8 cellular contexts compared by ENCODE assay signal in the genomic region with DNA sequence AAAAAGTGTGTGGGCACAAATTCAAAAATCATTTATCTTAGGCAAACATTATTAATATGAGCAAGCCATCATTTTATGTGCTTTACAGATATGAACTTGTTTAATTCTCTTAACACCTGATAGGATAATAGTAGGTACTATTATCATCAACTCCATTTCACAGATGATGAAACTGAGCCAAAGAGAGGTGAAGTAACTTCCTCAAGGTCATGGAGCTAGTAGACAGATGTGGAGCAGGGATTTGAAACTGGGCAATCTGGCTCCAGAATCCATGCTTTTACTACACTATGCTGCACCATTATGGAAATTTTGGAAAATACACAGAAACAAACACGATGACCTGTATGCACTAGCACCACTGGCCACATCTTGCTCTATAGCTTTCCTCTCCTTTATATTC. TPM values are rescaled to one million over a fixed set of nuclear protein-coding genes. Genes with fewer than 3 reads are reported as not detected.
DNase-seq lines count a peak whose midpoint lies in the region; ATAC-seq, FAIRE-seq and TF ChIP-seq lines count a peak whose summit lies in the region.

No MANE protein-coding gene starts in this region.

- intact Hi-C loops in lower lobe of right lung (cut with DNase I), result no loop called here

- H3K9me3 ChIP-seq in A549, result no peaks in the 10 kb centered on the region
- H3K9me3 ChIP-seq in GM23248 (ENCODE audit: low read depth), result no peaks in the 10 kb centered on the region
- no peaks in the 10 kb centered on the region for H3K9me3 ChIP-seq in SJSA1 (replicated peaks)
- no peaks in the 10 kb centered on the region for H3K9me3 ChIP-seq in lower lobe of right lung

- WGBS in A549 (ENCODE audit: missing lambda C conversion rate), result 3% methylated on average over 1 of the region's 1 CpG
- WGBS in GM23248 (ENCODE audit: low coverage in 1 of 2, low lambda C conversion rate in 2 of 2, missing lambda C conversion rate in 2 of 2), 2 experiments, result 0 to 27% methylated on average over 1 of the region's 1 CpG

- H4K20me1 ChIP-seq in GM23248 (ENCODE audit: insufficient read depth), result no peaks in the 10 kb centered on the region

- H3K9ac ChIP-seq in GM23248, result peak overlapping the region; percentile 92

- H3K27me3 ChIP-seq in GM23248 (replicated peaks; ENCODE audit: insufficient read depth) (no peaks in the 10 kb centered on the region), SJSA1 (replicated peaks) (no peaks in the 10 kb centered on the region), lower lobe of right lung (ENCODE audit: low read depth) (no peaks in the 10 kb centered on the region)

- peaks cover 30% of the 10 kb centered on the region for H3K79me2 ChIP-seq in GM23248 (ENCODE audit: insufficient read depth)

- peak in 1 of 2 experiments; percentile 2; a peak in 2 of 6 replicates for ATAC-seq in A549
- no peak for ATAC-seq in lower lobe of right lung
- ATAC-seq in HG03432 (IDR thresholded peaks at IDR 0.05; ENCODE audit: unreplicated experiment), result no peak

- POLR2A ChIA-PET in A549 (lab: Yijun Ruan, JAX), result interaction anchor here (1.1 to 2.0 kb wide), 8 partner anchors 13 to 162 kb away, joined by 3 to 22 read pairs (median 6); a partner anchor contains a TSS

- no peaks in the 10 kb centered on the region for H3K9me2 ChIP-seq in GM23248 (ENCODE audit: insufficient read depth)

- TF ChIP-seq POLR2A in A549 (IDR thresholded peaks at IDR 0.05; ENCODE audit: low read length), result no peak
- TF ChIP-seq POLR2A in H54 (IDR thresholded peaks at IDR 0.05; ENCODE audit: low read depth, low read length), result no peak

- CTCF ChIA-PET in A549 (lab: Yijun Ruan, JAX), result interaction anchor here (1.0 kb wide), 1 partner anchor 161 kb away, joined by 3 read pairs; no protein-coding TSS in a partner anchor

- H3F3A ChIP-seq in GM23248 (ENCODE audit: insufficient read depth), result no peaks in the 10 kb centered on the region

- TF ChIP-seq EP300 in A549 (IDR thresholded peaks at IDR 0.05), result no peak

- H3K4me1 ChIP-seq in A549 (peaks cover 10% of the 10 kb centered on the region), GM23248 (ENCODE audit: insufficient read depth) (peaks cover 8% of the 10 kb centered on the region; the same call in 1 of the 2 replicates), SJSA1 (replicated peaks) (peaks cover 4% of the 10 kb centered on the region; the same call in 1 of the 2 replicates), lower lobe of right lung (peaks cover 7% of the 10 kb centered on the region)

- H3K36me3 ChIP-seq in GM23248 (ENCODE audit: low read depth), result no peaks in the 10 kb centered on the region
- peaks cover 2% of the 10 kb centered on the region; the same call in 1 of the 2 replicates for H3K36me3 ChIP-seq in SJSA1
- no peaks in the 10 kb centered on the region for H3K36me3 ChIP-seq in lower lobe of right lung

- FAIRE-seq in A549 (lab: Jason Lieb, UNC) (no peak), H54 (lab: Jason Lieb, UNC) (no peak)

- in situ Hi-C loops in GM23248 (cut with MboI) (no loop called here), KBM-7 (cut with MboI; ENCODE audit: low pct_unique_long_range_greater_than_20kb, low sequenced_read_pairs) (no loop called here)

- H3K4me3 ChIP-seq in A549 (peak overlapping the region; percentile 88), GM23248 (peak overlapping the region; percentile 90), SJSA1 (peak overlapping the region; percentile 56), lower lobe of right lung (peak overlapping the region; percentile 75)

- H3K27ac ChIP-seq in A549, result peak overlapping the region; percentile 80 to 90
- peak overlapping the region; percentile 83; the same call in 1 of the 2 replicates for H3K27ac ChIP-seq in GM23248
- H3K27ac ChIP-seq in SJSA1, result peak overlapping the region; percentile 65
- peak overlapping the region; percentile 81 for H3K27ac ChIP-seq in lower lobe of right lung

- TF ChIP-seq CTCF in A549 (IDR thresholded peaks at IDR 0.05), result no peak
- no peak for TF ChIP-seq CTCF in lower lobe of right lung (IDR thresholded peaks at IDR 0.05)

- TF ChIP-seq RAD21 in A549 (conservative IDR thresholded peaks at IDR 0.05 in 1 of 2, IDR thresholded peaks at IDR 0.05 in 1 of 2), result no peak

- peak overlapping the region; percentile 93 for H2AFZ ChIP-seq in GM23248

- H3K4me2 ChIP-seq in A549 (peak overlapping the region; percentile 71), GM23248 (ENCODE audit: unreplicated experiment) (peak overlapping the region; percentile 82)

- DNase-seq in A549 (ENCODE audit: low read depth in 1 of 2, low spot score in 1 of 2) (no peak), GM23248 (no peak), SJSA1 (ENCODE audit: low read depth in 1 of 2, low spot score in 2 of 2) (no peak), lower lobe of right lung (no peak), H54 (ENCODE audit: insufficient read length, low spot score) (no peak), KBM-7 (no peak)
- no peak for DNase-seq in stimulated activated naive CD4-positive, alpha-beta T cell (lab: John Stamatoyannopoulos, UW)

TF ChIP-seq in A549, 52 proteins besides CTCF, POLR2A, EP300 and RAD21:
- TF ChIP-seq ESRRA (IDR thresholded peaks at IDR 0.05; ENCODE audit: borderline replicate concordance, low read length) (0 out of 2 replicates have a peak, but pooled peaks have one; percentile 31), HDAC2 (IDR thresholded peaks at IDR 0.05) (no peak)

RNA-seq across cellular contexts. Expression of a gene that starts 1.0 kb away (rescaled TPM):
- 24.0 and 43.4 TPM in 2 replicates for polyA plus RNA-seq in A549 (2011; rRNA removed)
- 18.2 and 22.0 TPM in 2 replicates for polyA plus RNA-seq in A549 (2012; cell fraction: cytosol; rRNA removed)
- polyA plus RNA-seq in A549 (2012; cell fraction: nucleus; rRNA removed), result 1.4 and 3.2 TPM in 2 replicates
- polyA plus RNA-seq in A549 (2017; fragmentation: RNase III; extraction: RNeasy Plus Mini Kit Qiagen cat#74134 plus additional on column Dnase treatment), result 105 to 111 TPM (median 109 TPM) in 3 replicates
- 3.6 TPM in 2 replicates for polyA minus RNA-seq in A549 (2011; rRNA and poly(A)+ RNA removed)
- total RNA-seq in GM23248 (2014; rRNA removed; shearing (Covaris generic)), result 4.9 and 6.5 TPM in 2 replicates
- 22.1 and 24.7 TPM in 2 replicates for polyA plus RNA-seq in GM23248 (2016; fragmentation: Nextera tagmentation; extraction: Ambion mirVana)
- total RNA-seq in SJSA1 (2014; rRNA removed; shearing (Covaris generic)), result 5.3 and 7.2 TPM in 2 replicates
- total RNA-seq in lower lobe of right lung, result 9.8 TPM

RNA-seq across cellular contexts. Expression of a gene that starts 48.8 kb away (rescaled TPM):
- polyA plus RNA-seq in A549 (2011; rRNA removed) (1.2 and 2.2 TPM in 2 replicates), A549 (2017; fragmentation: RNase III; extraction: RNeasy Plus Mini Kit Qiagen cat#74134 plus additional on column Dnase treatment) (2.9 to 3.3 TPM (median 3.2 TPM) in 3 replicates), GM23248 (2016; fragmentation: Nextera tagmentation; extraction: Ambion mirVana) (1.5 and 1.8 TPM in 2 replicates)
- 1.8 and 2.1 TPM in 2 replicates for polyA plus RNA-seq in A549 (2012; cell fraction: cytosol; rRNA removed)
- 3.2 and 3.3 TPM in 2 replicates for polyA plus RNA-seq in A549 (2012; cell fraction: nucleus; rRNA removed)
- 3.2 and 3.6 TPM in 2 replicates for polyA minus RNA-seq in A549 (2011; rRNA and poly(A)+ RNA removed)
- 1.0 and 1.8 TPM in 2 replicates for total RNA-seq in GM23248 (2014; rRNA removed; shearing (Covaris generic))
- total RNA-seq in SJSA1 (2014; rRNA removed; shearing (Covaris generic)), result 1.5 and 1.8 TPM in 2 replicates
- 9.9 TPM for total RNA-seq in lower lobe of right lung

RNA-seq across cellular contexts. Expression of a gene that starts 58.3 kb away (rescaled TPM):
- polyA plus RNA-seq in A549 (2011; rRNA removed) (7.6 and 10.4 TPM in 2 replicates), A549 (2017; fragmentation: RNase III; extraction: RNeasy Plus Mini Kit Qiagen cat#74134 plus additional on column Dnase treatment) (12.1 to 14.2 TPM (median 13.5 TPM) in 3 replicates), GM23248 (2016; fragmentation: Nextera tagmentation; extraction: Ambion mirVana) (2.1 and 2.4 TPM in 2 replicates)
- polyA plus RNA-seq in A549 (2012; cell fraction: cytosol; rRNA removed), result 3.0 TPM in 2 replicates
- polyA plus RNA-seq in A549 (2012; cell fraction: nucleus; rRNA removed), result 1.9 and 2.2 TPM in 2 replicates
- 4.7 and 4.9 TPM in 2 replicates for polyA minus RNA-seq in A549 (2011; rRNA and poly(A)+ RNA removed)
- 1.9 and 3.0 TPM in 2 replicates for total RNA-seq in GM23248 (2014; rRNA removed; shearing (Covaris generic))
- total RNA-seq in SJSA1 (2014; rRNA removed; shearing (Covaris generic)), result 14.4 and 19.3 TPM in 2 replicates
- total RNA-seq in lower lobe of right lung, result 0.24 TPM
